ENCODE assay signal across 10 cellular contexts in genomic region chr11:2150206-2150847, GRCh38. TPM values are rescaled to one million over a fixed set of nuclear protein-coding genes. Genes with fewer than 3 reads are reported as not detected.
DNase-seq lines count a peak whose midpoint lies in the region; ATAC-seq and TF ChIP-seq lines count a peak whose summit lies in the region.
"Had no signal": no experiment of that assay in that cellular context is flagged by ENCODE, and none has a peak within 500 bp of the region (broad histone marks: within the 10 kb centered on the region; RNA-seq: fewer than 3 reads in every experiment).

No MANE protein-coding gene starts in this region.

- H3K4me3 ChIP-seq in Panc1 (ENCODE audit: low read depth in 2 of 2, low read length in 2 of 2) (no peak overlapping the region), fibroblast of mammary gland (ENCODE audit: control insufficient read depth, low read depth, low read length) (no peak overlapping the region), stomach (no peak overlapping the region)

- BruUV-seq in Panc1 (replicated peaks; lab: Mats Ljungman, UMichigan), result no TSS peak

- intact Hi-C loops in Panc1 (cut with micrococcal nuclease; ENCODE audit: unreplicated experiment), result loop anchor here (2.0 to 5.0 kb wide), 3 partner anchors 268 to 498 kb away; no protein-coding TSS in a partner anchor
- intact Hi-C loops in stomach (cut with DNase I; ENCODE audit: low total_unique reads), result loop anchor here (5.0 to 10.0 kb wide), 2 partner anchors 318 to 496 kb away; partner anchors contain the start of gene SYT8

- H3K9me3 ChIP-seq in Panc1 (ENCODE audit: control insufficient read depth, insufficient read depth, low read depth, low read length), result no peaks in the 10 kb centered on the region
- no peaks in the 10 kb centered on the region for H3K9me3 ChIP-seq in stomach

- peak; percentile 36 for DNase-seq in NCI-H82 (lab: John Stamatoyannopoulos, UW)
- DNase-seq in NCI-H82 treated with DMSO at 0.1 percent for 48 hours (lab: John Stamatoyannopoulos, UW; ENCODE audit: unreplicated experiment), result no peak
- peak; percentile 67 for DNase-seq in Panc1 (ENCODE audit: low read depth, low spot score)
- DNase-seq in fibroblast of mammary gland (ENCODE audit: low read depth), result peak; percentile 47
- DNase-seq in stomach, result no peak
- DNase-seq in SHP77 (lab: John Stamatoyannopoulos, UW), result no peak
- no peak for DNase-seq in DMS53 (lab: John Stamatoyannopoulos, UW)
- DNase-seq: activated T-cell treated with anti-CD3 and anti-CD28 coated beads, Interleukin-2, amount 50 U/mL, for 1 hour had no signal

- in situ Hi-C loops in Panc1 (cut with HindIII; ENCODE audit: low pct_unique_long_range_greater_than_20kb, low sequenced_read_pairs), result no loop called here

- H3K4me1 ChIP-seq in Panc1 (ENCODE audit: control insufficient read depth, insufficient read depth, low read length), result peaks cover 13% of the 10 kb centered on the region; the same call in 1 of the 2 replicates
- H3K4me1 ChIP-seq in stomach, result peaks cover 4 to 8% (median 7%) of the 10 kb centered on the region in 4 donors

- H3K36me3 ChIP-seq in Panc1 (ENCODE audit: control insufficient read depth, insufficient read depth, low read length) (no peaks in the 10 kb centered on the region), stomach (no peaks in the 10 kb centered on the region)

- H3K27ac ChIP-seq in Panc1 (ENCODE audit: low read length) (no peak overlapping the region), stomach (no peak overlapping the region)
- H3K27ac ChIP-seq: HL-60 had no signal

- TF ChIP-seq CTCF in Panc1 (IDR thresholded peaks at IDR 0.05) (peak; percentile 91), fibroblast of mammary gland (conservative IDR thresholded peaks at IDR 0.05; ENCODE audit: control insufficient read depth, insufficient read depth, low read depth, low read length) (peak; percentile 48), stomach (IDR thresholded peaks at IDR 0.05) (peak in 5 of 7 experiments; percentile 10 to 55 (median 19))

- TF ChIP-seq EP300 in stomach (IDR thresholded peaks at IDR 0.05), result no peak

- no peak for TF ChIP-seq POLR2A in stomach (IDR thresholded peaks at IDR 0.05)

- H3K27me3 ChIP-seq in Panc1 (ENCODE audit: control insufficient read depth, insufficient read depth, low read length), result peaks cover 20% of the 10 kb centered on the region
- H3K27me3 ChIP-seq in stomach, result peaks cover 9 to 66% (median 50%) of the 10 kb centered on the region in 3 donors

- CTCF ChIA-PET in Panc1 (lab: Charles Lee), result interaction anchor here (0.6 to 8.3 kb wide), 28 partner anchors 9 to 498 kb away, joined by 3 to 236 read pairs (median 5); partner anchors contain the start of genes IGF2 and TNNI2

- POLR2A ChIA-PET in Panc1 (lab: Charles Lee), result interaction anchor here (0.6 kb wide), 2 partner anchors 163 to 459 kb away, joined by 3 to 13 read pairs; no protein-coding TSS in a partner anchor

- 16 to 28% (median 19%) methylated on average over 6 of the region's 6 CpGs for WGBS in stomach, 5 donors

- no peak; the same call in 1 of the 2 replicates for ATAC-seq in Panc1
- no peak for ATAC-seq in HG03280 (IDR thresholded peaks at IDR 0.05; ENCODE audit: unreplicated experiment)

RNA-seq across cellular contexts. Expression of gene INS, which starts 10.7 kb away (rescaled TPM):
- total RNA-seq in Panc1 (2021; ENCODE audit: unreplicated experiment) (not detected), stomach (not detected)
- polyA plus RNA-seq in Panc1 (2012; ENCODE audit: insufficient read length), result not detected
- polyA plus RNA-seq in stomach, result 10 to 100 TPM in 1 of 3 donors, 1 to 10 TPM in 1, not detected in 1; 7.2 to 37.6 TPM

RNA-seq across cellular contexts. Expression of gene IGF2, which starts 11.1 kb away (rescaled TPM):
- total RNA-seq in Panc1 (2021; ENCODE audit: unreplicated experiment), result 14.5 TPM
- polyA plus RNA-seq in Panc1 (2012; ENCODE audit: insufficient read length), result 20.5 TPM
- total RNA-seq in stomach, result 100 to 1,000 TPM in 1 of 5 donors, 10 to 100 TPM in 3, 1 to 10 TPM in 1; 5.2 to 164 (median 29.2) TPM
- 1 to 10 TPM; 3.8 to 9.6 (median 5.2) TPM for polyA plus RNA-seq in stomach

RNA-seq across cellular contexts. Expression of gene TH, which starts 21.3 kb away (rescaled TPM):
- total RNA-seq in Panc1 (2021; ENCODE audit: unreplicated experiment), result not detected
- polyA plus RNA-seq in Panc1 (2012; ENCODE audit: insufficient read length), result 0.38 TPM
- not detected for total RNA-seq in stomach
- polyA plus RNA-seq in stomach, result 1 to 10 TPM in 1 of 3 donors, under 1 TPM in 1, not detected in 1; 0.13 to 1.7 TPM

Comparison
In these comparisons a context has a peak if more than half of its experiments do, and no peak if none do; other contexts are left out.
1. DNase-seq: peak in NCI-H82 (single experiment), Panc1 (single experiment) and fibroblast of mammary gland (single experiment); none in NCI-H82 treated with DMSO at 0.1 percent for 48 hours (single experiment), stomach (single experiment), SHP77 (0 of 2) and DMS53 (single experiment).
2. CTCF ChIP-seq: peak in every context shown above with its lines; median percentile 91 in Panc1; 48 in fibroblast of mammary gland; 19 in stomach.